ENCODE assay signal across 26 cellular contexts in the genomic region with DNA sequence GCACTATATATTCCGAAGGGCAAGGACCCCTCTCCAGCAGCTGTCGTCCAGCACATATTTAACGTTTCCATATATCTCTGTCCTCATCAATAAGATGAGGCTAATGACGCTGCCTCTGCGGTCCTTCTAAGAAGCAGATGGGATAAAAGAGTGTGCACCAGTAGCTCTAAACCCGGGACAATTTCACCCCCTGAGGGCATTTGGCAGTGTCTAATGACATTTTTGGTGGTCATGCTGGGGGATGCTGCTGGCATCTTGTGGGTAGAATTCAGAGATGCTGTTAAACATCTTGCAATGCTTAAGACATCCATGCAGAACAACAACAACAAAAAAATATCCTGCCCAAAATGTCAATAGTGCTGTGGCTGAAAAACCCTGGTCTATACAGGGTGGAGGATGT.
"Had no signal": no experiment of that assay in that cellular context is flagged by ENCODE, and none has a peak within 500 bp of the region (broad histone marks: within the 10 kb centered on the region; RNA-seq: fewer than 3 reads in every experiment).

No MANE protein-coding gene starts in this region.

- DNase-seq: occipital lobe; ovary; posterior cingulate gyrus; psoas muscle; right cardiac atrium; right lobe of liver; sigmoid colon; stimulated activated CD4-positive, alpha-beta T cell treated with anti-CD3 and anti-CD28 coated beads, Interleukin-15, amount 100 ng/mL, for 24 hours; stimulated activated CD4-positive, alpha-beta T cell treated with anti-CD3 and anti-CD28 coated beads, Interleukin-2, amount 100 ng/mL, for 24 hours; stimulated activated CD4-positive, alpha-beta T cell treated with anti-CD3 and anti-CD28 coated beads, Interleukin-2, amount 100 ng/mL, for 48 hours; stimulated activated CD4-positive, alpha-beta T cell treated with anti-CD3 and anti-CD28 coated beads, Interleukin-4, amount 100 ng/mL, for 24 hours; stimulated activated naive B cell treated with anti-CD40 and anti-IgM and Interleukin-4, amounts not matched to agents 10 μg/mL and 1 μg/mL and 100 μg/mL, for 72 hours; stimulated activated naive CD4-positive, alpha-beta T cell treated with Interleukin-2 at 50 U/mL for 16 hours; stomach; thyroid gland; trophoblast cell; upper lobe of left lung had no signal

- H3K27ac Mint-ChIP-seq: nephron; neural progenitor cell; progenitor cell of endocrine pancreas; stimulated activated effector memory CD8-positive, alpha-beta T cell treated with anti-CD3 and anti-CD28 coated beads, Interleukin-12 subunit alpha, Interleukin-12 subunit beta, amount 100 ng/mL, for 72 hours; stimulated activated naive B cell treated with anti-CD40 and anti-IgM and Interleukin-4, amounts not matched to agents 10 μg/mL and 1 μg/mL and 100 μg/mL, for 72 hours; stimulated activated naive CD8-positive, alpha-beta T cell treated with anti-CD3 and anti-CD28 coated beads, Interleukin-15, Interleukin-2, amounts not matched to agents 100 ng/mL and 50 ng/mL, for 24 hours had no signal

- H3K36me3 Mint-ChIP-seq: neural progenitor cell; stimulated activated effector memory CD8-positive, alpha-beta T cell treated with anti-CD3 and anti-CD28 coated beads, Interleukin-12 subunit alpha, Interleukin-12 subunit beta, amount 100 ng/mL, for 72 hours; stimulated activated naive B cell treated with anti-CD40 and anti-IgM and Interleukin-4, amounts not matched to agents 10 μg/mL and 1 μg/mL and 100 μg/mL, for 72 hours had no signal

- H3K9me3 ChIP-seq: ovary, psoas muscle, right lobe of liver, sigmoid colon, stomach, thoracic aorta, thyroid gland, tibial nerve, upper lobe of left lung, vagina had no signal

- ATAC-seq: psoas muscle; right cardiac atrium; right lobe of liver; stimulated activated effector memory CD8-positive, alpha-beta T cell treated with anti-CD3 and anti-CD28 coated beads, Interleukin-12 subunit alpha, Interleukin-12 subunit beta, amount 100 ng/mL, for 72 hours; stimulated activated naive B cell treated with anti-CD40 and anti-IgM and Interleukin-4, amounts not matched to agents 10 μg/mL and 1 μg/mL and 100 μg/mL, for 72 hours had no signal

- H3K4me3 ChIP-seq: neural progenitor cell, ovary, psoas muscle, right lobe of liver, sigmoid colon, stomach, thoracic aorta, thyroid gland, tibial nerve, upper lobe of left lung, vagina had no signal

- H3K4me1 Mint-ChIP-seq: nephron; neural progenitor cell; stimulated activated effector memory CD8-positive, alpha-beta T cell treated with anti-CD3 and anti-CD28 coated beads, Interleukin-12 subunit alpha, Interleukin-12 subunit beta, amount 100 ng/mL, for 72 hours; stimulated activated naive B cell treated with anti-CD40 and anti-IgM and Interleukin-4, amounts not matched to agents 10 μg/mL and 1 μg/mL and 100 μg/mL, for 72 hours had no signal

- H3K4me3 Mint-ChIP-seq: nephron; neural progenitor cell; stimulated activated effector memory CD8-positive, alpha-beta T cell treated with anti-CD3 and anti-CD28 coated beads, Interleukin-12 subunit alpha, Interleukin-12 subunit beta, amount 100 ng/mL, for 72 hours; stimulated activated naive B cell treated with anti-CD40 and anti-IgM and Interleukin-4, amounts not matched to agents 10 μg/mL and 1 μg/mL and 100 μg/mL, for 72 hours; stimulated activated naive CD8-positive, alpha-beta T cell treated with anti-CD3 and anti-CD28 coated beads, Interleukin-15, Interleukin-2, amounts not matched to agents 100 ng/mL and 50 ng/mL, for 24 hours had no signal

- H3K36me3 ChIP-seq: neural progenitor cell, ovary, right lobe of liver, sigmoid colon, stomach, thoracic aorta, thyroid gland, tibial nerve, upper lobe of left lung, vagina had no signal

- H3K4me1 ChIP-seq: neural progenitor cell, parathyroid adenoma, right lobe of liver, thyroid gland had no signal

- H3K27ac ChIP-seq: neural progenitor cell, ovary, parathyroid adenoma, psoas muscle, right lobe of liver, sigmoid colon, stomach, thoracic aorta, thyroid gland, tibial nerve, upper lobe of left lung, vagina had no signal

- H3K27me3 ChIP-seq: neural progenitor cell, ovary, right lobe of liver, sigmoid colon, stomach, thyroid gland, tibial nerve, upper lobe of left lung, vagina had no signal

- H3K9me3 Mint-ChIP-seq: nephron; neural progenitor cell; stimulated activated effector memory CD8-positive, alpha-beta T cell treated with anti-CD3 and anti-CD28 coated beads, Interleukin-12 subunit alpha, Interleukin-12 subunit beta, amount 100 ng/mL, for 72 hours had no signal

- H3K27me3 Mint-ChIP-seq: stimulated activated naive B cell treated with anti-CD40 and anti-IgM and Interleukin-4, amounts not matched to agents 10 μg/mL and 1 μg/mL and 100 μg/mL, for 72 hours; stimulated activated naive CD8-positive, alpha-beta T cell treated with anti-CD3 and anti-CD28 coated beads, Interleukin-15, Interleukin-2, amounts not matched to agents 100 ng/mL and 50 ng/mL, for 24 hours had no signal
